In the genomic region with DNA sequence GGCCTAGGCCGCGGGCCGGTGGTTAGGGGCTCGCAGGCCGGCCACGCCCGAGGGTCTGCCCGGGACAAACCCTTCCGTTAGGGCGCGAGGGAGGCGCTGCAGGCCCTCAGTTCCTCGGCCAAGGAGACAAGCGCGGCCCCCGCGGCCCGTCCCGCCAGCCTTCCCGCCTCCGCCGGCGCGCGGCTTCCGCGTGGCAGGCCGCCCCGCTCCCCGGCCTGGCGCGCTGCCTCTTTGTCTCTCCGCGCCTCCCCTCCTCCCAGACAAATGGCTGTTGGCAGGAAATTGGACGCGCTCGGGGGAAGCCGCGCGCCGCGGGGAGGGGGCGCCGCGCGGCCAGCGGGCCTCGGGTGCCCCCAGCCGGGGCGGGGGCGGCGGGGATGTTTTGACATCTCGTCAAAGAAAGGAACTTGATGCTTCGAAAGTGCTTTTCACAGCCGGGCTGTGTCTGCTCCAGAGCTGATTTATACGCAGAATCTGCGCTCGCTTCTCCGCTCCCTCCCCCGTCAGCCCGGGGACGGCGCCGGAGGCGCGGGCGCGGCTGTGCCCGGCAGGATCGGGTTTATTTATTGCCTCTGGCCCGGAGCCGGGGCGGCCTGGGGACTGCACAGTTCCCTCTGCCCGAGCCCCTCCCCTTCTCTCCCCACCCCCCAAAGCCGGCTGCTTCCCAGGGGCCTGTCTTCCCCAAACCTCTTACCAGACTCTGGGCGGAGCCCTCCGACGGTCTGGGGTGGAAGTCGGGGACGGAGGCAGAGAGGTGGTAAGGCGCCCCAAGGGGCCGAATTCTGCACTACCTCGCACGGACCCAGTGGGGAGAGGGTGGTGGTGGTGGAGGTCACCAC, we compare ENCODE assay signal across 8 cellular contexts. TPM values are rescaled to one million over a fixed set of nuclear protein-coding genes. Genes with fewer than 3 reads are reported as not detected.
DNase-seq lines count a peak whose midpoint lies in the region; ATAC-seq and TF ChIP-seq lines count a peak whose summit lies in the region.

No MANE protein-coding gene starts in this region.

- DNase-seq in NCI-H1092 (lab: John Stamatoyannopoulos, UW) (peak; percentile 62), T follicular helper cell (ENCODE audit: low read depth) (peak; percentile 68), amniotic epithelial cell (ENCODE audit: low read depth) (peak; percentile 88), right atrium auricular region (ENCODE audit: low spot score) (peak; percentile 87), pulmonary artery endothelial cell (ENCODE audit: low read depth, low spot score) (peak; percentile 59), uterus (peak; percentile 89 to 91)

- H3K9me3 ChIP-seq in right atrium auricular region (no peaks in the 10 kb centered on the region), uterus (no peaks in the 10 kb centered on the region)

- peaks cover 0 to 19% of the 10 kb centered on the region in 2 donors for H3K4me1 ChIP-seq in right atrium auricular region
- H3K4me1 ChIP-seq in uterus, result no peaks in the 10 kb centered on the region

- H3K27ac ChIP-seq in right atrium auricular region, result peak overlapping the region; percentile 95
- H3K27ac ChIP-seq in uterus, result peak overlapping the region; percentile 97 to 98

- TF ChIP-seq POLR2A in uterus (IDR thresholded peaks at IDR 0.05), result peak in 1 of 2 donors; percentile 48

- H3K4me3 ChIP-seq in right atrium auricular region (peak overlapping the region; percentile 65 to 73), uterus (peak overlapping the region; percentile 49 to 68)

- ATAC-seq in HG02610 (IDR thresholded peaks at IDR 0.05; ENCODE audit: unreplicated experiment), result peak; percentile 93

- H3K36me3 ChIP-seq in right atrium auricular region (no peaks in the 10 kb centered on the region), uterus (no peaks in the 10 kb centered on the region)

- intact Hi-C loops in uterus (cut with DNase I; ENCODE audit: low total_unique reads), result no loop called here

- no peaks in the 10 kb centered on the region for H3K27me3 ChIP-seq in right atrium auricular region
- H3K27me3 ChIP-seq in uterus, result no peaks in the 10 kb centered on the region

- TF ChIP-seq CTCF in GM12873 (IDR thresholded peaks at IDR 0.05; ENCODE audit: insufficient read depth, low read depth, low read length, missing control alignments), result peak; percentile 88
- TF ChIP-seq CTCF in right atrium auricular region (IDR thresholded peaks at IDR 0.05), result peak in 1 of 2 donors; percentile 63
- TF ChIP-seq CTCF in uterus (IDR thresholded peaks at IDR 0.05), result peak; percentile 38 to 81 (median 62)

RNA-seq across cellular contexts. Expression of gene SHF, which starts 20.8 kb away (rescaled TPM):
- total RNA-seq in right atrium auricular region, result 10 to 100 TPM in 1 of 2 donors, 1 to 10 TPM in 1; 4.7 to 12.0 TPM
- total RNA-seq in pulmonary artery endothelial cell, result 1.2 and 1.9 TPM in 2 replicates
- total RNA-seq in uterus, result 10 to 100 TPM in 3 of 4 donors, 1 to 10 TPM in 1; 1.5 to 37.5 (median 24.1) TPM

RNA-seq across cellular contexts. Expression of gene DUOX1, which starts 37.2 kb away (rescaled TPM):
- 1 to 10 TPM; 1.1 to 3.6 TPM for total RNA-seq in right atrium auricular region
- total RNA-seq in pulmonary artery endothelial cell, result not detected in 2 replicates
- total RNA-seq in uterus, result 1 to 10 TPM in 1 of 4 donors, under 1 TPM in 2, not detected in 1; 0.24 to 1.3 (median 0.26) TPM

RNA-seq across cellular contexts. Expression of gene DUOXA1, which starts 37.3 kb away (rescaled TPM):
- total RNA-seq in right atrium auricular region, result 1 to 10 TPM in 1 of 2 donors, under 1 TPM in 1; 0.41 to 2.7 TPM
- total RNA-seq in pulmonary artery endothelial cell, result not detected in 2 replicates
- 1 to 10 TPM in 2 of 4 donors, not detected in 2; 1.4 to 2.5 TPM for total RNA-seq in uterus

RNA-seq across cellular contexts. Expression of gene DUOXA2, which starts 52.9 kb away (rescaled TPM):
- total RNA-seq in right atrium auricular region (not detected), pulmonary artery endothelial cell (not detected in 2 replicates), uterus (not detected)

RNA-seq across cellular contexts. Expression of gene DUOX2, which starts 53.0 kb away (rescaled TPM):
- total RNA-seq in right atrium auricular region, result under 1 TPM; 0.08 to 0.11 TPM
- total RNA-seq in pulmonary artery endothelial cell, result not detected in 2 replicates
- under 1 TPM in 3 of 4 donors, not detected in 1; under 0.01 to 0.70 (median under 0.01) TPM for total RNA-seq in uterus

Comparison
In these comparisons a context has a peak if more than half of its experiments do, and no peak if none do; other contexts are left out.
1. Peak in every context shown above with its lines: DNase-seq, ATAC-seq, H3K4me3 ChIP-seq and H3K27ac ChIP-seq.